6 cellular contexts compared by ENCODE assay signal in the genomic region with DNA sequence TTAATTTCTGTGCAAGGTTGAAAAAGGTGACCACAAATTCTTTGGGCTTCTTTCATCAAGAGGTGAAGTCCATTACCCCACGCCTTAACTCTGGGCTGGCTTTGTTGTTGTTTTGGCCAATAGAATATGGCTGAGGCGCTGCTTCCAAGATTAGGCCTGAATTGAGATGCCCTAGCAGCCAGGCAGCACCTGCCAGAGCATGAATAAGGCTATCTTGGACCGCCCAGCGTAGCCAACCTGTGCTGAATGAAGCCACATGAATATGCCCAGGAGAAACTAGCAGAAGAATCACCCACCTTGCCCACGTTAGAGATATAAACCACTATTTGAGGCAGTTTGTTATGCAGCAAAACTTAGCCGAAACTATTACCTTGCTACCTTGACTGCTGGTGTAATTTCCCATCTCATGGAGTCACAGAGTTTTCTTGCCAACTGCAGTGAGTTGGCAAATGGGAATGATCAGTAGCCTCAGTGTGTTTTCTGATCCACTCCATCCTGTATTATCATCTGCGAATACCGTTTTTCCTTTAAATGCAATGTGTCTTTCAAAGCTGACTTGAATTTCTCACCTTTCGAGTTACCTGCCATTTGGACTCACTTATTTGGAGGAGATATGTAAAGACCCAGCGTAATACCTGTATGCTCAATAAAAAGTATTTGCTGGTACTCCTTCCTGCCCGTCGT.
DNase-seq lines count a peak whose midpoint lies in the region; ATAC-seq and TF ChIP-seq lines count a peak whose summit lies in the region.

No MANE protein-coding gene starts in this region.

- H3K4me1 ChIP-seq in HUES6 (ENCODE audit: control insufficient read depth, insufficient read depth, low read length) (peaks cover 13% of the 10 kb centered on the region), parathyroid adenoma (peaks cover 11% of the 10 kb centered on the region)

- H3K9ac ChIP-seq in HUES6 (ENCODE audit: low read length) = peak overlapping the region; percentile 88
- H3K9ac ChIP-seq in parathyroid adenoma = peak overlapping the region; percentile 21

- H3K27me3 ChIP-seq in HUES6 (ENCODE audit: control insufficient read depth, insufficient read depth, low read length) (no peaks in the 10 kb centered on the region), parathyroid adenoma (ENCODE audit: control insufficient read depth, insufficient read depth, low read length) (no peaks in the 10 kb centered on the region)

- no peak for DNase-seq in central memory CD8-positive, alpha-beta T cell (ENCODE audit: low spot score in 2 of 2)
- DNase-seq in NCI-H510A (lab: John Stamatoyannopoulos, UW) = no peak
- DNase-seq in NOMO-1 treated with dmso at 0.1 percent for 144 hours (lab: John Stamatoyannopoulos, UW; ENCODE audit: unreplicated experiment) = no peak
- no peak for DNase-seq in activated CD4-positive, alpha-beta T cell treated with anti-CD3 and anti-CD28 coated beads for 48 hours

- H3K27ac ChIP-seq in HUES6 (ENCODE audit: low read depth, low read length) = no peak overlapping the region
- peak overlapping the region; percentile 72 for H3K27ac ChIP-seq in parathyroid adenoma

- H3K4me3 ChIP-seq in HUES6 (ENCODE audit: low read depth, low read length) (peak overlapping the region; percentile 89), parathyroid adenoma (ENCODE audit: low read depth, low read length) (peak overlapping the region; percentile 85)

- H3K36me3 ChIP-seq in HUES6 (ENCODE audit: control insufficient read depth, insufficient read depth, low read length) (peaks cover 8% of the 10 kb centered on the region; the same call in 1 of the 2 replicates), parathyroid adenoma (ENCODE audit: control insufficient read depth, insufficient read depth, low read length) (no peaks in the 10 kb centered on the region)

- H3K36me3 Mint-ChIP-seq in central memory CD8-positive, alpha-beta T cell (ENCODE audit: insufficient read depth) = peaks cover 15% of the 10 kb centered on the region

- H3K27me3 Mint-ChIP-seq in central memory CD8-positive, alpha-beta T cell = no peaks in the 10 kb centered on the region

- no peaks in the 10 kb centered on the region for H3K9me3 Mint-ChIP-seq in central memory CD8-positive, alpha-beta T cell

- no peak for ATAC-seq in central memory CD8-positive, alpha-beta T cell (replicated peaks; ENCODE audit: extremely low read depth, poor library complexity, severe bottlenecking)

- no peak overlapping the region for H3K4me3 Mint-ChIP-seq in central memory CD8-positive, alpha-beta T cell

- peak overlapping the region; percentile 96 for H2AFZ ChIP-seq in parathyroid adenoma

- H3K9me3 ChIP-seq in HUES6 (ENCODE audit: control insufficient read depth, insufficient read depth, low read depth, low read length) = no peaks in the 10 kb centered on the region
- no peaks in the 10 kb centered on the region for H3K9me3 ChIP-seq in parathyroid adenoma (ENCODE audit: control insufficient read depth, low read length)

- peak overlapping the region; percentile 100 for H3K27ac Mint-ChIP-seq in central memory CD8-positive, alpha-beta T cell (ENCODE audit: low read depth)

- H3K79me2 ChIP-seq in parathyroid adenoma = peaks cover 2% of the 10 kb centered on the region

- peaks cover 37% of the 10 kb centered on the region for H3K4me1 Mint-ChIP-seq in central memory CD8-positive, alpha-beta T cell

- TF ChIP-seq CTCF in parathyroid adenoma (IDR thresholded peaks at IDR 0.05) = no peak

- peak overlapping the region; percentile 75 for H3K4me2 ChIP-seq in parathyroid adenoma (ENCODE audit: low read length)
